8 cellular contexts compared by ENCODE assay signal in the genomic region with DNA sequence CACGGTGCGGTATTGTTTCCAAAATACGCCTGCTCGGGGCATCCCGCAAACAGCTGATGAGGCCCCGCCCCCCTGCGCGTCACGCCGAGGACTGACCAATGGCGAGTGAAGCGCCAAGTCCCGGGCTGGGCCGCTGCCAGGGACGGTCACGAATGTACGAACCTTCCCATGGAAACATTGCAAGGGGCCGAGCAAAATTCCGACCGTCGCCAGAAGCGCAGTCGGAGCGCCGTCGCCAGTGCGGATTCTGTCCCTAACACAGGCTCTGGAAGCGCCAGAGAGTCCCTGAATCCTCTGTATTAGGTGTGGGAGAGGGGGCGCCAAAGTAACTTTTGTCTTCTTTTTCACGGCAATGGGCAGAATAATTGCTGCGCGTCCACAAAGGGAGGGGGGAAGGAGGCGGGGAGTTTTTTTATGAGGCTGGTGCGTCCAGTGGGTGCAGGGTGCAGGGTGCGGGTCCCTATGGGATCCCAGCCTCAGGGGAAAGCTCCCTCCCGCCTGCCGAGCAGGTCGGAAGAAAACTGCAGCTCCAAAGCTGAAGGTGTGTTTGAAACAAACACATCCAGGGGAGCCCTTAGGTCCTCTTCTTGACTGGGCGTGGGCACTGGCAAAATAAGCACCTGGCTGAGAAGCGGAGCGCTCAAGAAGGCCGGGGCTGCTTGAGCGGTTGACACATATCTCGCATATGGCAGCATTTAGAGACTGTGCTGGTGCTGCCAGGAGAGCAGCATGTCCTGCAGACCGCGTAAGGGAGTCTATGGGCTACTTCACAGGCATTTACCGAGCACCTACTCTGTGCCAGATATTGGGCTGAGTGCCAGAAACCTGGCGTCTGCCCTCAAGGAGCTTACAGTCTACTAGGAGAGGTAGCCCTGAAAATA. TPM values are rescaled to one million over a fixed set of nuclear protein-coding genes. Genes with fewer than 3 reads are reported as not detected.
A peak's percentile ranks its signal among the peaks of the same experiment; 100 is the strongest.
DNase-seq lines count a peak whose midpoint lies in the region; ATAC-seq and TF ChIP-seq lines count a peak whose summit lies in the region.

A gene with protein sequence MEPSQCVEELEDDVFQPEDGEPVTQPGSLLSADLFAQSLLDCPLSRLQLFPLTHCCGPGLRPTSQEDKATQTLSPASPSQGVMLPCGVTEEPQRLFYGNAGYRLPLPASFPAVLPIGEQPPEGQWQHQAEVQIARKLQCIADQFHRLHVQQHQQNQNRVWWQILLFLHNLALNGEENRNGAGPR (minus strand): TSS at position 25 of the 881 bp plus-strand sequence. CDS start 2,793 bp downstream, outside the sequence.

- dilution Hi-C loops in IMR-90 (cut with HindIII; ENCODE audit: low sequenced_read_pairs, unreplicated experiment): no loop called here

- peak within 1 kb of the TSS; percentile 58; the same call in 1 of the 2 replicates for H2BK120ac ChIP-seq in IMR-90 (ENCODE audit: low read depth, low read length)

- ATAC-seq in GM21528 (IDR thresholded peaks at IDR 0.05; ENCODE audit: low FRiP score, unreplicated experiment) (peak; percentile 57), IMR-90 (ENCODE audit: low read depth) (peak; percentile 84)

- H3K23ac ChIP-seq in IMR-90 (ENCODE audit: low read depth, low read length): peak within 1 kb of the TSS; percentile 66

- H3K4ac ChIP-seq in IMR-90 (ENCODE audit: low read depth, low read length): peak within 1 kb of the TSS; percentile 73

- intact Hi-C loops in IMR-90 (cut with micrococcal nuclease) (loop anchor here (2.0 to 10.0 kb wide), 3 partner anchors 64 to 324 kb away; a partner anchor contains a TSS), OCI-LY7 (cut with micrococcal nuclease; ENCODE audit: unreplicated experiment) (loop anchor here (2.0 to 5.0 kb wide), 3 partner anchors 52 to 320 kb away; a partner anchor contains a TSS)

- peak within 1 kb of the TSS; percentile 63 for H2AK5ac ChIP-seq in IMR-90 (ENCODE audit: low read depth, low read length)

- H3K9ac ChIP-seq in IMR-90 (ENCODE audit: low read depth, low read length) (peak within 1 kb of the TSS; percentile 36), mucosa of rectum (ENCODE audit: low read depth in 1 of 2, low read length in 2 of 2) (peak within 1 kb of the TSS; percentile 88 to 95)

- H4K91ac ChIP-seq in IMR-90 (ENCODE audit: insufficient read depth, low read depth, low read length): 0 out of 2 replicates have a peak within 1 kb of the TSS, but pooled peaks have one; percentile 16

- 7% methylated on average over 19 of the region's 48 CpGs; no CpG with 5 or more reads in 1 of the 2 experiments for WGBS in IMR-90 (ENCODE audit: extremely low coverage in 2 of 2, insufficient read length in 1 of 2), 2 experiments

- H4K20me1 ChIP-seq in IMR-90 (ENCODE audit: insufficient read depth, low read length): no peaks in the 10 kb centered on the region
- H4K20me1 ChIP-seq in OCI-LY7 (ENCODE audit: insufficient read depth, low read length): no peaks in the 10 kb centered on the region

- H3K4me2 ChIP-seq in IMR-90 (ENCODE audit: low read depth, low read length) (peak within 1 kb of the TSS; percentile 60), OCI-LY7 (ENCODE audit: low read length) (peak within 1 kb of the TSS; percentile 88)

- peak; percentile 40 for TF ChIP-seq CTCF in IMR-90 (conservative IDR thresholded peaks at IDR 0.05; ENCODE audit: low read depth, low read length)
- peak; percentile 68 for TF ChIP-seq CTCF in OCI-LY7 (conservative IDR thresholded peaks at IDR 0.05; ENCODE audit: low read length)

- H3K27me3 ChIP-seq in IMR-90 (ENCODE audit: control insufficient read depth, insufficient read depth, low read length) (peaks cover 17% of the 10 kb centered on the region), mucosa of rectum (ENCODE audit: control insufficient read depth in 2 of 2, insufficient read depth in 2 of 2, low read length in 2 of 2) (no peaks in the 10 kb centered on the region)

- peak within 1 kb of the TSS; percentile 94 for H2AFZ ChIP-seq in IMR-90 (replicated peaks; ENCODE audit: low read length, poor library complexity)
- H2AFZ ChIP-seq in OCI-LY7 (ENCODE audit: low read length): peak within 1 kb of the TSS; percentile 86

- DNase-seq in DMS 273 (lab: John Stamatoyannopoulos, UW; ENCODE audit: unreplicated experiment): peak; percentile 99
- DNase-seq in IMR-90: peak; percentile 99
- DNase-seq in OCI-LY7 (ENCODE audit: low spot score): peak; percentile 98
- peak; percentile 97 for DNase-seq in activated T-cell treated with anti-CD3 and anti-CD28 coated beads for 24 hours (ENCODE audit: low read depth)
- DNase-seq in erythroblast (lab: John Stamatoyannopoulos, UW): peak; percentile 99
- DNase-seq in stimulated activated CD8-positive, alpha-beta memory T cell treated with anti-CD3 and anti-CD28 coated beads, Interleukin-4, amount 100 ng/mL, for 4 hours (ENCODE audit: low read depth in 2 of 2, low spot score in 1 of 2): peak; percentile 90 to 93

- H3K4me3 ChIP-seq in IMR-90 (ENCODE audit: insufficient read depth, low read depth, low read length) (peak within 1 kb of the TSS; percentile 63), OCI-LY7 (ENCODE audit: low read depth, low read length, poor library complexity, severe bottlenecking) (peak within 1 kb of the TSS; percentile 77), mucosa of rectum (ENCODE audit: low read length in 2 of 2) (peak within 1 kb of the TSS; percentile 81 to 89)

- peak within 1 kb of the TSS; percentile 14; the same call in 1 of the 2 replicates for H3K56ac ChIP-seq in IMR-90 (ENCODE audit: extremely low read depth, insufficient read depth, low read length)

- H3K4me1 ChIP-seq in IMR-90 (ENCODE audit: control insufficient read depth, insufficient read depth, low read length): peaks cover 19% of the 10 kb centered on the region
- H3K4me1 ChIP-seq in OCI-LY7 (ENCODE audit: insufficient read depth, low read length, poor library complexity, severe bottlenecking): peaks cover 72% of the 10 kb centered on the region
- peaks cover 49% of the 10 kb centered on the region in 2 donors for H3K4me1 ChIP-seq in mucosa of rectum (ENCODE audit: control insufficient read depth in 2 of 2, insufficient read depth in 2 of 2, low read length in 2 of 2)

- in situ Hi-C loops in IMR-90 (cut with MboI; ENCODE audit: low sequenced_read_pairs): no loop called here

- no TSS peak for BruUV-seq in IMR-90 (replicated peaks; lab: Mats Ljungman, UMichigan)
- no TSS peak for BruUV-seq in OCI-LY7 (replicated peaks; lab: Mats Ljungman, UMichigan)

- no peak; the same call in 1 of the 2 replicates for TF ChIP-seq POLR2A in IMR-90 (IDR thresholded peaks at IDR 0.05; ENCODE audit: low read depth, low read length)
- no peak for TF ChIP-seq POLR2A in erythroblast (IDR thresholded peaks at IDR 0.05; ENCODE audit: low read length)

- H3K14ac ChIP-seq in IMR-90 (replicated peaks; ENCODE audit: low read depth, low read length): peak within 1 kb of the TSS; percentile 86

- H3K27ac ChIP-seq in IMR-90 (ENCODE audit: insufficient read depth, low read length) (no peak within 1 kb of the TSS; the same call in 1 of the 2 replicates), OCI-LY7 (ENCODE audit: low read depth, low read length, poor library complexity, severe bottlenecking) (peak within 1 kb of the TSS; percentile 68), mucosa of rectum (ENCODE audit: low read depth in 2 of 2, low read length in 2 of 2) (peak within 1 kb of the TSS; percentile 92 to 93)

- peak within 1 kb of the TSS in 1 of 2 experiments; percentile 35; a peak in 1 of 4 replicates for H4K8ac ChIP-seq in IMR-90 (ENCODE audit: low read depth in 2 of 2, low read length in 2 of 2)

- no peaks in the 10 kb centered on the region for H3K9me2 ChIP-seq in OCI-LY7 (ENCODE audit: insufficient read depth, low read length)

- CTCF ChIA-PET in IMR-90 (lab: Yijun Ruan, JAX) (interaction anchor here (1.2 to 1.3 kb wide), 2 partner anchors 12 to 63 kb away, joined by 3 to 9 read pairs; no protein-coding TSS in a partner anchor), OCI-LY7 (lab: Charles Lee; ENCODE audit: unreplicated experiment) (interaction anchor here (0.6 to 1.0 kb wide), 2 partner anchors 63 to 75 kb away, joined by 3 to 4 read pairs; no protein-coding TSS in a partner anchor)

- H2BK5ac ChIP-seq in IMR-90 (ENCODE audit: low read depth, low read length, poor library complexity, severe bottlenecking): no peak within 1 kb of the TSS

- no peak within 1 kb of the TSS; the same call in 2 of the 3 replicates for H2BK15ac ChIP-seq in IMR-90 (ENCODE audit: low read depth, low read length)

- H3K79me1 ChIP-seq in IMR-90 (ENCODE audit: low read depth in 1 of 2, low read length in 2 of 2): peaks cover 0 to 44% of the 10 kb centered on the region in 2 experiments; a peak in 3 of 4 replicates

- H3K9me3 ChIP-seq in IMR-90 (ENCODE audit: control insufficient read depth, insufficient read depth, low read length) (no peaks in the 10 kb centered on the region), OCI-LY7 (ENCODE audit: low read length) (no peaks in the 10 kb centered on the region), mucosa of rectum (ENCODE audit: control insufficient read depth in 2 of 2, low read length in 2 of 2) (no peaks in the 10 kb centered on the region)

- peak within 1 kb of the TSS; percentile 84 for H2AK9ac ChIP-seq in IMR-90 (replicated peaks; ENCODE audit: low read depth, low read length, poor library complexity)

- TF ChIP-seq RAD21 in IMR-90 (IDR thresholded peaks at IDR 0.05; ENCODE audit: low read length): 0 out of 2 replicates have a peak, but pooled peaks have one; percentile 25

- H2BK20ac ChIP-seq in IMR-90 (ENCODE audit: low read depth, low read length): no peak within 1 kb of the TSS

- no peaks in the 10 kb centered on the region; the same call in 1 of the 2 replicates for H3K36me3 ChIP-seq in IMR-90 (ENCODE audit: control insufficient read depth, insufficient read depth, low read length)
- H3K36me3 ChIP-seq in OCI-LY7 (ENCODE audit: insufficient read depth, low read length): no peaks in the 10 kb centered on the region
- H3K36me3 ChIP-seq in mucosa of rectum (ENCODE audit: control insufficient read depth in 2 of 2, insufficient read depth in 2 of 2, low read length in 2 of 2): no peaks in the 10 kb centered on the region

- peaks cover 33% of the 10 kb centered on the region for H3K9me1 ChIP-seq in IMR-90 (ENCODE audit: insufficient read depth, low read length)

- no peak within 1 kb of the TSS for H3K18ac ChIP-seq in IMR-90 (ENCODE audit: low read depth, low read length)

- POLR2A ChIA-PET in IMR-90 (lab: Charles Lee; ENCODE audit: unreplicated experiment): interaction anchor here (1.5 kb wide), 1 partner anchor 27 kb away, joined by 3 read pairs; no protein-coding TSS in a partner anchor
- POLR2A ChIA-PET in OCI-LY7 (lab: Charles Lee): interaction anchor here (0.6 to 10.1 kb wide), 8 partner anchors 7 to 95 kb away, joined by 3 to 146 read pairs (median 4); no protein-coding TSS in a partner anchor

- no peak within 1 kb of the TSS for H4K5ac ChIP-seq in IMR-90 (ENCODE audit: low read depth, low read length)

- H3K79me2 ChIP-seq in OCI-LY7 (ENCODE audit: insufficient read depth, low read depth, low read length): no peaks in the 10 kb centered on the region

TF ChIP-seq in IMR-90, 13 proteins besides CTCF, POLR2A, EP300 and RAD21 (continues in another document):
- TF ChIP-seq CEBPB (IDR thresholded peaks at IDR 0.05; ENCODE audit: low read depth, low read length): no peak

RNA-seq across cellular contexts. Expression of the gene that starts here (rescaled TPM):
- total RNA-seq in IMR-90 (2012; rRNA removed) (1.7 and 2.9 TPM in 2 replicates), OCI-LY7 (2022) (11.1 and 11.3 TPM in 2 replicates)
- 2.4 and 2.8 TPM in 2 replicates for polyA plus RNA-seq in IMR-90 (2012; rRNA removed)
- 0.80 and 1.8 TPM in 2 replicates for polyA plus RNA-seq in IMR-90 (2012; cell fraction: cytosol; rRNA removed)
- 6.6 and 11.7 TPM in 2 replicates for polyA plus RNA-seq in IMR-90 (2012; cell fraction: nucleus; rRNA removed; ENCODE audit: low replicate concordance)
- total RNA-seq in OCI-LY7 (2014; rRNA removed; shearing (Covaris generic)): 4.8 and 5.3 TPM in 2 replicates
